ENCODE assay signal across 18 cellular contexts in genomic region chr14:53683229-53683628, GRCh38.
"Had no signal": no experiment of that assay in that cellular context is flagged by ENCODE, and none has a peak within 500 bp of the region (broad histone marks: within the 10 kb centered on the region; RNA-seq: fewer than 3 reads in every experiment).

No MANE protein-coding gene starts in this region.

- H3K9me3 ChIP-seq: tibial artery had no signal

- H3K36me3 Mint-ChIP-seq: stimulated activated naive B cell treated with anti-CD40 and anti-IgM and Interleukin-4, amounts not matched to agents 10 μg/mL and 1 μg/mL and 100 μg/mL, for 72 hours; WTC11 had no signal

- H2AFZ ChIP-seq: hepatocyte had no signal

- H3K27me3 ChIP-seq: cardiac muscle cell, hepatocyte, tibial artery had no signal

- H3K9me3 Mint-ChIP-seq: stimulated activated naive B cell treated with anti-CD40 and anti-IgM and Interleukin-4, amounts not matched to agents 10 μg/mL and 1 μg/mL and 100 μg/mL, for 72 hours; WTC11 had no signal

- H3K4me1 ChIP-seq: tibial artery had no signal

- H3K4me2 ChIP-seq: hepatocyte had no signal

- H3K4me3 ChIP-seq: cardiac muscle cell, hepatocyte, skin epidermis, tibial artery had no signal

- DNase-seq: activated CD4-positive, alpha-beta memory T cell treated with anti-CD3 and anti-CD28 coated beads, Interleukin-2, amount 10 ng/mL, durations not matched to agents 7 days and 5 days; activated CD4-positive, alpha-beta T cell treated with anti-CD3 and anti-CD28 coated beads for 4 hours; activated effector memory CD4-positive, alpha-beta T cell treated with Interleukin-2 at 50 U/mL for 16 hours; activated naive CD4-positive, alpha-beta T cell treated with anti-CD3 and anti-CD28 coated beads, Interleukin-2, amount 50 U/mL, for 16 hours; activated T-cell treated with anti-CD3 and anti-CD28 coated beads, Interleukin-2, amount 50 U/mL, for 4 hours; mesendoderm; right cardiac atrium; stimulated activated CD4-positive, alpha-beta T cell treated with anti-CD3 and anti-CD28 coated beads, Interleukin-15, amount 100 ng/mL, for 24 hours; stimulated activated CD4-positive, alpha-beta T cell treated with anti-CD3 and anti-CD28 coated beads, Interleukin-4, amount 100 ng/mL, for 1 hour; stimulated activated naive B cell treated with anti-CD40 and anti-IgM and Interleukin-4, amounts not matched to agents 10 μg/mL and 1 μg/mL and 100 μg/mL, for 72 hours; tibial artery had no signal

- H3K36me3 ChIP-seq: cardiac muscle cell, tibial artery had no signal

- H3K27ac ChIP-seq: cardiac muscle cell, hepatocyte, skin epidermis, tibial artery had no signal

- H3K27me3 Mint-ChIP-seq: activated CD4-positive, alpha-beta memory T cell treated with anti-CD3 and anti-CD28 coated beads, Interleukin-2, amount 10 ng/mL, durations not matched to agents 7 days and 5 days; progenitor cell of endocrine pancreas had no signal

- ATAC-seq: activated T-cell treated with anti-CD3 and anti-CD28 coated beads, Interleukin-2, amount 50 U/mL, for 4 hours; esophagus mucosa; right cardiac atrium; stimulated activated naive B cell treated with anti-CD40 and anti-IgM and Interleukin-4, amounts not matched to agents 10 μg/mL and 1 μg/mL and 100 μg/mL, for 72 hours; WTC11 had no signal

- H3K4me1 Mint-ChIP-seq: activated CD4-positive, alpha-beta memory T cell treated with anti-CD3 and anti-CD28 coated beads, Interleukin-2, amount 10 ng/mL, durations not matched to agents 7 days and 5 days; stimulated activated naive B cell treated with anti-CD40 and anti-IgM and Interleukin-4, amounts not matched to agents 10 μg/mL and 1 μg/mL and 100 μg/mL, for 72 hours; WTC11 had no signal

- H3K79me2 ChIP-seq: hepatocyte had no signal

- H3K4me3 Mint-ChIP-seq: activated CD4-positive, alpha-beta memory T cell treated with anti-CD3 and anti-CD28 coated beads, Interleukin-2, amount 10 ng/mL, durations not matched to agents 7 days and 5 days; activated T-cell treated with anti-CD3 and anti-CD28 coated beads, Interleukin-2, amount 50 U/mL, for 4 hours; nephron; stimulated activated naive B cell treated with anti-CD40 and anti-IgM and Interleukin-4, amounts not matched to agents 10 μg/mL and 1 μg/mL and 100 μg/mL, for 72 hours; WTC11 had no signal

- H3K27ac Mint-ChIP-seq: activated CD4-positive, alpha-beta memory T cell treated with anti-CD3 and anti-CD28 coated beads, Interleukin-2, amount 10 ng/mL, durations not matched to agents 7 days and 5 days; nephron; progenitor cell of endocrine pancreas; stimulated activated naive B cell treated with anti-CD40 and anti-IgM and Interleukin-4, amounts not matched to agents 10 μg/mL and 1 μg/mL and 100 μg/mL, for 72 hours; WTC11 had no signal
